In genomic region chr5:67509402-67509801, GRCh38 we compare ENCODE assay signal across 19 cellular contexts.
"Had no signal": no experiment of that assay in that cellular context is flagged by ENCODE, and none has a peak within 500 bp of the region (broad histone marks: within the 10 kb centered on the region; RNA-seq: fewer than 3 reads in every experiment).

No MANE protein-coding gene starts in this region.

- DNase-seq: Karpas-422, KG1, MG63, NCI-H1092 treated with DMSO at 0.1 percent for 48 hours, NCI-H1436, NCI-H187, NCI-H2029, NCI-H2081 treated with DMSO at 0.1 percent for 48 hours, NCI-H2171, NCI-H226, NCI-H446, NCI-H510A, NCI-H524 treated with DMSO at 0.1 percent for 48 hours, Right ventricle myocardium superior, RPMI8226, SK-N-SH, SW 1271, T-cell had no signal

- H3K9me3 ChIP-seq: MG63, SK-N-SH had no signal

- H3K27me3 ChIP-seq: MG63 had no signal

- FAIRE-seq: RCC 7860 had no signal

- H3K4me2 ChIP-seq: SK-N-SH had no signal

- ATAC-seq: T-cell had no signal

- H3K4me3 ChIP-seq: MG63 had no signal

- H3K9ac ChIP-seq: SK-N-SH had no signal

- H3K36me3 ChIP-seq: MG63 had no signal
